ENCODE assay signal across 21 cellular contexts in the genomic region with DNA sequence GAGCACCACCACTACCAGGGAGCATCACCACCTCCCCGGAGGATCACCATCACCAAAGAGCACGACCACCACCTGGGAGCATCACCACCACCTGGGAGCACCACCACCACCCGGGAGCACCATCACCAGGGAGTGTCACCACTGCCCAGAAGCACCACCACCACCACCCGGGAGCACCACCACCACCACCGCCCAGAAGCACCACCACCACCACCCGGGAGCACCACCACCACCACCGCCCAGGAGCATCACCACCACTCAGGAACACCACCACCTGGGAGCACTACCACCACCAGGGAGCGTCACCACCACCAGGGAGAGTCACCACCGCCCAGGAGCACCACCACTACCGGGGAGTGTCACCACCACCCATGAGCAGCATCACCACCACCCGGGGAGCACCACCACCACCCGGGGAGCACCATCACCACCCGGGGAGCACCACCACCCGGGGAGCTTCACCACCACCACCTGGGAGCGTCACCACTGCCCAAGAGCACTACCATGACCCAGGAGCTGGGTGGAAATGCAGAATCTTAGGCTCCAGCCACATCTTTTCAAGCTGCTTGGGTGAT.
A peak's percentile ranks its signal among the peaks of the same experiment; 100 is the strongest.
DNase-seq lines count a peak whose midpoint lies in the region; ATAC-seq and TF ChIP-seq lines count a peak whose summit lies in the region.
"Had no signal": no experiment of that assay in that cellular context is flagged by ENCODE, and none has a peak within 500 bp of the region (broad histone marks: within the 10 kb centered on the region; RNA-seq: fewer than 3 reads in every experiment).

No MANE protein-coding gene starts in this region.

- H3K27me3 Mint-ChIP-seq in natural killer cell treated with Interleukin-12 subunit alpha and Interleukin-12 subunit beta and Interleukin-15 and Interleukin-18, amount 100 ng/mL, for 72 hours = peaks cover 12 to 17% of the 10 kb centered on the region in 2 donors
- peaks cover 3 to 15% of the 10 kb centered on the region in 2 donors for H3K27me3 Mint-ChIP-seq in natural killer cell (ENCODE audit: low read depth in 2 of 2)
- peaks cover 27% of the 10 kb centered on the region for H3K27me3 Mint-ChIP-seq in stimulated activated memory B cell treated with anti-CD40 and anti-IgM and Interleukin-4, amounts not matched to agents 10 μg/mL and 1 μg/mL and 100 μg/mL, for 72 hours

- no peaks in the 10 kb centered on the region for H3K36me3 Mint-ChIP-seq in natural killer cell treated with Interleukin-12 subunit alpha and Interleukin-12 subunit beta and Interleukin-15 and Interleukin-18, amount 100 ng/mL, for 72 hours
- H3K36me3 Mint-ChIP-seq in natural killer cell = no peaks in the 10 kb centered on the region
- no peaks in the 10 kb centered on the region for H3K36me3 Mint-ChIP-seq in stimulated activated memory B cell treated with anti-CD40 and anti-IgM and Interleukin-4, amounts not matched to agents 10 μg/mL and 1 μg/mL and 100 μg/mL, for 72 hours

- no peak overlapping the region for H3K4me3 Mint-ChIP-seq in natural killer cell treated with Interleukin-12 subunit alpha and Interleukin-12 subunit beta and Interleukin-15 and Interleukin-18, amount 100 ng/mL, for 72 hours
- H3K4me3 Mint-ChIP-seq in natural killer cell = no peak overlapping the region
- no peak overlapping the region for H3K4me3 Mint-ChIP-seq in stimulated activated memory B cell treated with anti-CD40 and anti-IgM and Interleukin-4, amounts not matched to agents 10 μg/mL and 1 μg/mL and 100 μg/mL, for 72 hours

- no peak overlapping the region for H3K27ac Mint-ChIP-seq in natural killer cell treated with Interleukin-12 subunit alpha and Interleukin-12 subunit beta and Interleukin-15 and Interleukin-18, amount 100 ng/mL, for 72 hours
- H3K27ac Mint-ChIP-seq in natural killer cell = no peak overlapping the region
- no peak overlapping the region for H3K27ac Mint-ChIP-seq in stimulated activated memory B cell treated with anti-CD40 and anti-IgM and Interleukin-4, amounts not matched to agents 10 μg/mL and 1 μg/mL and 100 μg/mL, for 72 hours

- intact Hi-C loops in natural killer cell (cut with micrococcal nuclease) = no loop called here

- no peaks in the 10 kb centered on the region for H3K4me1 Mint-ChIP-seq in natural killer cell treated with Interleukin-12 subunit alpha and Interleukin-12 subunit beta and Interleukin-15 and Interleukin-18, amount 100 ng/mL, for 72 hours (ENCODE audit: low read depth in 2 of 2)
- H3K4me1 Mint-ChIP-seq in natural killer cell = no peaks in the 10 kb centered on the region
- no peaks in the 10 kb centered on the region for H3K4me1 Mint-ChIP-seq in stimulated activated memory B cell treated with anti-CD40 and anti-IgM and Interleukin-4, amounts not matched to agents 10 μg/mL and 1 μg/mL and 100 μg/mL, for 72 hours

- H3K4me3 ChIP-seq in coronary artery = no peak overlapping the region
- H3K4me3 ChIP-seq: PC-9, SJSA1 had no signal

- DNase-seq in natural killer cell treated with Interleukin-12 subunit alpha and Interleukin-12 subunit beta and Interleukin-15 and Interleukin-18, amount 100 ng/mL, for 72 hours (ENCODE audit: low spot score) = no peak
- DNase-seq in natural killer cell = no peak
- peak; percentile 40 for DNase-seq in coronary artery (ENCODE audit: low spot score)
- DNase-seq in medulla oblongata (ENCODE audit: extremely low spot score) = no peak
- DNase-seq in GM20000 (ENCODE audit: low spot score) = no peak
- DNase-seq in epidermal melanocyte (ENCODE audit: insufficient read length, low spot score) = no peak
- DNase-seq: 8988T, ACHN, BE2C, Calu3, DMS79 treated with DMSO at 0.1 percent for 48 hours, GF-D8, KG1, MM.1S, NCI-H2029, NCI-H2227 treated with DMSO at 0.1 percent for 48 hours, NCI-H526 treated with DMSO at 0.1 percent for 48 hours, PC-9, Right ventricle myocardium superior had no signal

- no peaks in the 10 kb centered on the region for H3K9me3 Mint-ChIP-seq in natural killer cell treated with Interleukin-12 subunit alpha and Interleukin-12 subunit beta and Interleukin-15 and Interleukin-18, amount 100 ng/mL, for 72 hours
- no peaks in the 10 kb centered on the region for H3K9me3 Mint-ChIP-seq in natural killer cell
- H3K9me3 Mint-ChIP-seq in stimulated activated memory B cell treated with anti-CD40 and anti-IgM and Interleukin-4, amounts not matched to agents 10 μg/mL and 1 μg/mL and 100 μg/mL, for 72 hours = peaks cover 8% of the 10 kb centered on the region

- no peak overlapping the region for H3K27ac ChIP-seq in coronary artery
- H3K27ac ChIP-seq: PC-9, SJSA1 had no signal

- TF ChIP-seq CTCF in natural killer cell (IDR thresholded peaks at IDR 0.05) (no peak), coronary artery (IDR thresholded peaks at IDR 0.05) (no peak), GM20000 (IDR thresholded peaks at IDR 0.05; ENCODE audit: extremely low read depth, missing control alignments) (no peak)

- peak; percentile 31 to 55 for ATAC-seq in natural killer cell treated with Interleukin-12 subunit alpha and Interleukin-12 subunit beta and Interleukin-15 and Interleukin-18, amount 100 ng/mL, for 72 hours
- ATAC-seq in natural killer cell = no peak
- peak; percentile 56 for ATAC-seq in stimulated activated memory B cell treated with anti-CD40 and anti-IgM and Interleukin-4, amounts not matched to agents 10 μg/mL and 1 μg/mL and 100 μg/mL, for 72 hours

Comparison
In these comparisons a context has a peak if more than half of its experiments do, and no peak if none do; other contexts are left out.
1. ATAC-seq: peak in natural killer cell treated with Interleukin-12 subunit alpha and Interleukin-12 subunit beta and Interleukin-15 and Interleukin-18, amount 100 ng/mL, for 72 hours (2 of 2) and stimulated activated memory B cell treated with anti-CD40 and anti-IgM and Interleukin-4, amounts not matched to agents 10 μg/mL and 1 μg/mL and 100 μg/mL, for 72 hours (single experiment); none in natural killer cell (0 of 3).